Comparison of ENCODE assay signal across 10 cellular contexts in the genomic region with DNA sequence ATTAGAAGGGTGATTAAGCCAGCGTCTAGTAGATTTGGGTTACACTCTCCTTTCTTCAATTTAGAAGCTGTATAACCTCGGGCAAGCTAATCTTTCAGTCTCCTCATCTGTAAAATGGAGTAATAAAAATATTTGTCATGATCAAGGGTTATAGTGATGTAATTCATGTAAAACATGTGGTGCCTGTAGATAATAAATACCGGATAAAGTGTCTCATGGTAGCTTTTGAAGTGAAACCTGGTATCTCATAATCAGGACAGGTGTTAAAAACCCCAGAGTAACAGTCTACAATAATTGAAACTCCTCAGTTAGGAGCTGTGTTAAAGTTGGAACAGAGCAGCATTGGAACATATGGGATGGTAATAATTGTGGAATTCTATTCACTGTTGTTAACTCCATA. TPM values are rescaled to one million over a fixed set of nuclear protein-coding genes. Genes with fewer than 3 reads are reported as not detected.
DNase-seq lines count a peak whose midpoint lies in the region; ATAC-seq, FAIRE-seq and TF ChIP-seq lines count a peak whose summit lies in the region.
"Had no signal": no experiment of that assay in that cellular context is flagged by ENCODE, and none has a peak within 500 bp of the region (broad histone marks: within the 10 kb centered on the region; RNA-seq: fewer than 3 reads in every experiment).

No MANE protein-coding gene starts in this region.

- H3K27ac ChIP-seq in MM.1S (ENCODE audit: low read length), result peak overlapping the region; percentile 2; the same call in 1 of the 2 replicates
- H3K27ac ChIP-seq in K562 (ENCODE audit: extremely low read depth, low read depth, low read length), result 0 out of 3 replicates have a peak overlapping the region, but pooled peaks have one; percentile 7

- H3K4me3 ChIP-seq in MM.1S (ENCODE audit: low read length) (no peak overlapping the region; the same call in 1 of the 2 replicates), K562 (no peak overlapping the region), skeletal muscle satellite cell (ENCODE audit: low read length) (no peak overlapping the region)

- no peaks in the 10 kb centered on the region for H3K27me3 ChIP-seq in MM.1S (replicated peaks; ENCODE audit: insufficient read depth, low read length)
- no peaks in the 10 kb centered on the region for H3K27me3 ChIP-seq in K562 (ENCODE audit: control insufficient read depth in 2 of 2, insufficient read depth in 2 of 2, low read length in 2 of 2)
- H3K27me3 ChIP-seq in skeletal muscle satellite cell (ENCODE audit: control insufficient read depth, insufficient read depth, low read length), result no peaks in the 10 kb centered on the region
- H3K27me3 ChIP-seq: transverse colon had no signal

- H3K9me3 ChIP-seq in MM.1S (replicated peaks; ENCODE audit: insufficient read depth, low read length) (no peaks in the 10 kb centered on the region), K562 (replicated peaks; ENCODE audit: control insufficient read depth, insufficient read depth, low read depth, low read length) (no peaks in the 10 kb centered on the region), skeletal muscle satellite cell (replicated peaks; ENCODE audit: low read length) (no peaks in the 10 kb centered on the region)
- H3K9me3 ChIP-seq: transverse colon had no signal

- H3K9me2 ChIP-seq in MM.1S (replicated peaks; ENCODE audit: insufficient read depth, low read length), result no peaks in the 10 kb centered on the region

- H3K4me3 Mint-ChIP-seq in activated CD4-positive, alpha-beta T cell treated with anti-CD3 and anti-CD28 coated beads, Interleukin-2, amount 10 ng/mL, durations not matched to agents 24 days and 14 days, result peak overlapping the region; percentile 88

- in situ Hi-C loops in K562 (cut with MboI), result no loop called here

- H3K9me1 ChIP-seq in K562 (ENCODE audit: control insufficient read depth, insufficient read depth, low read length), result no peaks in the 10 kb centered on the region

- H3K4me1 Mint-ChIP-seq in activated CD4-positive, alpha-beta T cell treated with anti-CD3 and anti-CD28 coated beads, Interleukin-2, amount 10 ng/mL, durations not matched to agents 24 days and 14 days, result peaks cover 36% of the 10 kb centered on the region

- H3K4me1 ChIP-seq in MM.1S (ENCODE audit: low read length) (peaks cover 17% of the 10 kb centered on the region), K562 (replicated peaks in 1 of 2; ENCODE audit: control insufficient read depth in 2 of 2, insufficient read depth in 2 of 2, low read length in 2 of 2) (peaks cover 13 to 16% of the 10 kb centered on the region in 2 experiments; a peak in 4 of 5 replicates), skeletal muscle satellite cell (ENCODE audit: control insufficient read depth, insufficient read depth, low read length) (no peaks in the 10 kb centered on the region)

- no peak overlapping the region for H3K27ac Mint-ChIP-seq in activated CD4-positive, alpha-beta T cell treated with anti-CD3 and anti-CD28 coated beads, Interleukin-2, amount 10 ng/mL, durations not matched to agents 24 days and 14 days

- TF ChIP-seq CTCF in MM.1S (IDR thresholded peaks at IDR 0.05; ENCODE audit: low read length) (no peak), K562 (IDR thresholded peaks at IDR 0.05 in 2 of 3, conservative IDR thresholded peaks at IDR 0.05 in 1 of 3; ENCODE audit: insufficient read depth in 2 of 3, low read depth in 1 of 3, low read length in 3 of 3) (no peak)

- TF ChIP-seq RAD21 in K562 (CRISPR knock-in tag; conservative IDR thresholded peaks at IDR 0.05 in 1 of 2, IDR thresholded peaks at IDR 0.05 in 1 of 2), result no peak

- H3K27me3 Mint-ChIP-seq in activated CD4-positive, alpha-beta T cell treated with anti-CD3 and anti-CD28 coated beads, Interleukin-2, amount 10 ng/mL, durations not matched to agents 24 days and 14 days, result no peaks in the 10 kb centered on the region

- no TSS peak for BruUV-seq in K562 (replicated peaks; lab: Mats Ljungman, UMichigan)

- no peaks in the 10 kb centered on the region for H4K20me1 ChIP-seq in MM.1S (ENCODE audit: insufficient read depth, low read length)
- H4K20me1 ChIP-seq in K562 (replicated peaks; ENCODE audit: control insufficient read depth, insufficient read depth, low read length), result no peaks in the 10 kb centered on the region

- no peak for DNase-seq in activated CD4-positive, alpha-beta T cell treated with anti-CD3 and anti-CD28 coated beads, Interleukin-2, amount 10 ng/mL, durations not matched to agents 24 days and 14 days
- no peak for DNase-seq in activated CD4-positive, alpha-beta T cell treated with anti-CD3 and anti-CD28 coated beads for 1 hour
- DNase-seq in MM.1S (peak; percentile 23), K562 (ENCODE audit: extremely low read depth in 1 of 4, low spot score in 3 of 4) (peak in 2 of 4 experiments; percentile 33 to 40), iPS-NIHi7 (ENCODE audit: extremely low spot score) (no peak), RKO (ENCODE audit: low spot score) (no peak), cortex of kidney (lab: John Stamatoyannopoulos, UW) (no peak)

- no peak for TF ChIP-seq POLR2A in K562 (conservative IDR thresholded peaks at IDR 0.05)

- H3K36me3 ChIP-seq in MM.1S (replicated peaks; ENCODE audit: insufficient read depth, low read length), result no peaks in the 10 kb centered on the region
- H3K36me3 ChIP-seq in K562 (ENCODE audit: control insufficient read depth, insufficient read depth, low read length), result peaks cover 7% of the 10 kb centered on the region; the same call in 1 of the 3 replicates
- no peaks in the 10 kb centered on the region for H3K36me3 ChIP-seq in skeletal muscle satellite cell (ENCODE audit: insufficient read depth, low read length)
- H3K36me3 ChIP-seq: transverse colon had no signal

- FAIRE-seq in K562 (lab: Jason Lieb, UNC), result no peak
- FAIRE-seq: RCC 7860 had no signal

- peaks cover 39% of the 10 kb centered on the region for H3K79me2 ChIP-seq in MM.1S (ENCODE audit: low read length)
- H3K79me2 ChIP-seq in K562 (ENCODE audit: control insufficient read depth, insufficient read depth, low read length), result peaks cover 41% of the 10 kb centered on the region

- H3F3A ChIP-seq in MM.1S (ENCODE audit: insufficient read depth, low read length), result peaks cover 21% of the 10 kb centered on the region

- 12% methylated on average over 3 of the region's 3 CpGs for WGBS in K562 (ENCODE audit: insufficient coverage, low coverage, missing lambda C conversion rate)

- H3K9ac ChIP-seq in MM.1S (ENCODE audit: low read length) (no peak overlapping the region), K562 (ENCODE audit: insufficient read depth in 1 of 2, low read depth in 2 of 2, low read length in 2 of 2) (peak overlapping the region in 1 of 2 experiments; percentile 32; a peak in 1 of 4 replicates), skeletal muscle satellite cell (ENCODE audit: low read depth, low read length) (no peak overlapping the region)

- TF ChIP-seq EP300 in K562 (IDR thresholded peaks at IDR 0.05; ENCODE audit: low read length), result no peak

- peaks cover 2% of the 10 kb centered on the region for H3K36me3 Mint-ChIP-seq in activated CD4-positive, alpha-beta T cell treated with anti-CD3 and anti-CD28 coated beads, Interleukin-2, amount 10 ng/mL, durations not matched to agents 24 days and 14 days (ENCODE audit: low read depth)

- no peak for ATAC-seq in K562

- peak overlapping the region; percentile 32 for H2AFZ ChIP-seq in MM.1S (ENCODE audit: low read length)
- H2AFZ ChIP-seq in K562 (ENCODE audit: low read depth, low read length), result peak overlapping the region; percentile 72

- peak overlapping the region; percentile 24 for H3K4me2 ChIP-seq in MM.1S (ENCODE audit: low read depth, low read length)
- H3K4me2 ChIP-seq in K562 (ENCODE audit: insufficient read depth, low read length), result peak overlapping the region; percentile 28; the same call in 1 of the 2 replicates
- peak overlapping the region; percentile 14 for H3K4me2 ChIP-seq in skeletal muscle satellite cell (ENCODE audit: low read length)

- no peaks in the 10 kb centered on the region for H3K9me3 Mint-ChIP-seq in activated CD4-positive, alpha-beta T cell treated with anti-CD3 and anti-CD28 coated beads, Interleukin-2, amount 10 ng/mL, durations not matched to agents 24 days and 14 days

- CTCF ChIA-PET in K562 (lab: Yijun Ruan, JAX; ENCODE audit: low intra/inter-chr PET ratio), result interaction anchor here (0.6 kb wide), 1 partner anchor 162 kb away, joined by 3 read pairs; no protein-coding TSS in a partner anchor

- intact Hi-C loops in activated CD4-positive, alpha-beta T cell treated with anti-CD3 and anti-CD28 coated beads, Interleukin-2, amount 10 ng/mL, durations not matched to agents 24 days and 14 days (cut with micrococcal nuclease), result loop anchor here (10.0 kb wide), 1 partner anchor 172 kb away; the partner anchor contains the start of genes C15orf62 and GCHFR
- intact Hi-C loops in K562 (cut with micrococcal nuclease), result loop anchor here (5.0 to 10.0 kb wide), 3 partner anchors 99 to 302 kb away; partner anchors contain the start of genes C15orf62, GCHFR and VPS18

- POLR2A ChIA-PET in K562 (lab: Yijun Ruan, JAX), result interaction anchor here (0.6 to 1.1 kb wide), 3 partner anchors 8 to 101 kb away, joined by 3 to 6 read pairs (median 3); partner anchors contain the start of genes RAD51 and RPUSD2

RNA-seq across cellular contexts. Expression of gene KNL1, which starts 0.9 kb away (rescaled TPM):
- 25.3 and 25.6 TPM in 2 replicates for total RNA-seq in activated CD4-positive, alpha-beta T cell treated with anti-CD3 and anti-CD28 coated beads, Interleukin-2, amount 10 ng/mL, durations not matched to agents 24 days and 14 days
- 23.6 and 133 TPM in 2 replicates for total RNA-seq in K562 (2011; cell fraction: chromatin; rRNA removed; ENCODE audit: low replicate concordance)
- 10.0 and 22.1 TPM in 2 replicates for total RNA-seq in K562 (2011; cell fraction: nucleolus; rRNA removed)
- 29.4 and 37.6 TPM in 2 replicates for total RNA-seq in K562 (2011; cell fraction: nucleoplasm; rRNA removed)
- 29.2 and 30.7 TPM in 2 replicates for total RNA-seq in K562 (2014; rRNA removed)
- 62.1 and 74.1 TPM in 2 replicates for total RNA-seq in K562 (2014; rRNA removed; fragmentation: Illumina TruSeq; extraction: Trizol)
- 58.8 and 65.4 TPM in 2 replicates for total RNA-seq in K562 (2015; rRNA removed; fragmentation: Illumina TruSeq; extraction: Trizol)
- 32.1 and 34.8 TPM in 2 replicates for total RNA-seq in K562 (2021)
- 29.8 and 34.6 TPM in 2 replicates for polyA plus RNA-seq in K562 (2011; rRNA removed)
- polyA plus RNA-seq in K562 (2011; cell fraction: cytosol; rRNA removed), result 3.7 and 12.4 TPM in 2 replicates
- polyA plus RNA-seq in K562 (2011; cell fraction: nucleus; rRNA removed), result 12.0 and 18.2 TPM in 2 replicates
- 16.4 and 19.6 TPM in 2 replicates for polyA plus RNA-seq in K562 (2012)
- 35.5 and 43.7 TPM in 2 replicates for polyA plus RNA-seq in K562 (2014; fragmentation: Illumina TruSeq; extraction: Trizol)
- polyA plus RNA-seq in K562 (2014; fragmentation: Nextera tagmentation; extraction: Ambion mirVana), result 10 to 100 TPM; 14.5 to 17.9 TPM
- 16.5 and 52.8 TPM in 2 replicates for polyA plus RNA-seq in K562 (2014; rRNA removed)
- polyA minus RNA-seq in K562 (2011; rRNA and poly(A)+ RNA removed), result 103 and 127 TPM in 2 replicates
- polyA minus RNA-seq in K562 (2011; cell fraction: cytosol; rRNA and poly(A)+ RNA removed), result 27.7 and 28.9 TPM in 2 replicates
- 21.1 and 45.1 TPM in 2 replicates for polyA minus RNA-seq in K562 (2011; cell fraction: nucleus; rRNA and poly(A)+ RNA removed)
- total RNA-seq in skeletal muscle satellite cell (2012; rRNA removed), result 19.0 and 20.5 TPM in 2 replicates

RNA-seq across cellular contexts. Expression of gene RPUSD2, which starts 24.0 kb away (rescaled TPM):
- 19.3 and 20.5 TPM in 2 replicates for total RNA-seq in activated CD4-positive, alpha-beta T cell treated with anti-CD3 and anti-CD28 coated beads, Interleukin-2, amount 10 ng/mL, durations not matched to agents 24 days and 14 days
- total RNA-seq in K562 (2011; cell fraction: chromatin; rRNA removed; ENCODE audit: low replicate concordance), result 5.8 and 12.4 TPM in 2 replicates
- total RNA-seq in K562 (2011; cell fraction: nucleolus; rRNA removed), result 17.1 and 22.7 TPM in 2 replicates
- 12.1 and 12.4 TPM in 2 replicates for total RNA-seq in K562 (2011; cell fraction: nucleoplasm; rRNA removed)
- total RNA-seq in K562 (2014; rRNA removed) (23.4 and 36.8 TPM in 2 replicates), K562 (2014; rRNA removed; fragmentation: Illumina TruSeq; extraction: Trizol) (10.0 and 14.3 TPM in 2 replicates), K562 (2015; rRNA removed; fragmentation: Illumina TruSeq; extraction: Trizol) (17.5 and 18.6 TPM in 2 replicates), K562 (2021) (24.0 and 30.2 TPM in 2 replicates)
- polyA plus RNA-seq in K562 (2011; rRNA removed) (11.2 and 13.0 TPM in 2 replicates), K562 (2014; fragmentation: Illumina TruSeq; extraction: Trizol) (13.6 and 13.7 TPM in 2 replicates), K562 (2014; fragmentation: Nextera tagmentation; extraction: Ambion mirVana) (1 to 10 TPM; 3.7 to 5.0 TPM), K562 (2014; rRNA removed) (19.6 and 20.5 TPM in 2 replicates)
- 11.7 and 20.8 TPM in 2 replicates for polyA plus RNA-seq in K562 (2011; cell fraction: cytosol; rRNA removed)
- 10.8 and 14.7 TPM in 2 replicates for polyA plus RNA-seq in K562 (2011; cell fraction: nucleus; rRNA removed)
- 9.7 and 17.2 TPM in 2 replicates for polyA plus RNA-seq in K562 (2012)
- polyA minus RNA-seq in K562 (2011; rRNA and poly(A)+ RNA removed), result 14.4 and 16.9 TPM in 2 replicates
- 11.1 and 12.7 TPM in 2 replicates for polyA minus RNA-seq in K562 (2011; cell fraction: cytosol; rRNA and poly(A)+ RNA removed)
- polyA minus RNA-seq in K562 (2011; cell fraction: nucleus; rRNA and poly(A)+ RNA removed), result 9.4 and 12.4 TPM in 2 replicates
- 13.7 and 15.1 TPM in 2 replicates for total RNA-seq in skeletal muscle satellite cell (2012; rRNA removed)

RNA-seq across cellular contexts. Expression of gene CCDC32, which starts 28.3 kb away (rescaled TPM):
- total RNA-seq in activated CD4-positive, alpha-beta T cell treated with anti-CD3 and anti-CD28 coated beads, Interleukin-2, amount 10 ng/mL, durations not matched to agents 24 days and 14 days, result 29.9 and 33.5 TPM in 2 replicates
- total RNA-seq in K562 (2011; cell fraction: chromatin; rRNA removed; ENCODE audit: low replicate concordance), result 58.0 and 64.4 TPM in 2 replicates
- total RNA-seq in K562 (2011; cell fraction: nucleolus; rRNA removed), result 36.7 and 40.0 TPM in 2 replicates
- 34.5 and 52.4 TPM in 2 replicates for total RNA-seq in K562 (2011; cell fraction: nucleoplasm; rRNA removed)
- total RNA-seq in K562 (2014; rRNA removed) (22.2 and 26.8 TPM in 2 replicates), K562 (2014; rRNA removed; fragmentation: Illumina TruSeq; extraction: Trizol) (53.3 and 75.6 TPM in 2 replicates), K562 (2015; rRNA removed; fragmentation: Illumina TruSeq; extraction: Trizol) (21.6 and 30.7 TPM in 2 replicates), K562 (2021) (33.8 and 38.0 TPM in 2 replicates)
- polyA plus RNA-seq in K562 (2011; rRNA removed) (34.7 and 37.0 TPM in 2 replicates), K562 (2014; fragmentation: Illumina TruSeq; extraction: Trizol) (28.5 and 34.1 TPM in 2 replicates), K562 (2014; fragmentation: Nextera tagmentation; extraction: Ambion mirVana) (10 to 100 TPM; 54.4 to 94.8 TPM), K562 (2014; rRNA removed) (35.3 and 37.1 TPM in 2 replicates)
- 14.8 and 23.9 TPM in 2 replicates for polyA plus RNA-seq in K562 (2011; cell fraction: cytosol; rRNA removed)
- 8.3 and 17.2 TPM in 2 replicates for polyA plus RNA-seq in K562 (2011; cell fraction: nucleus; rRNA removed)
- polyA plus RNA-seq in K562 (2012), result 38.8 and 49.7 TPM in 2 replicates
- polyA minus RNA-seq in K562 (2011; rRNA and poly(A)+ RNA removed), result 31.1 and 44.8 TPM in 2 replicates
- 5.4 and 8.2 TPM in 2 replicates for polyA minus RNA-seq in K562 (2011; cell fraction: cytosol; rRNA and poly(A)+ RNA removed)
- 7.5 and 29.2 TPM in 2 replicates for polyA minus RNA-seq in K562 (2011; cell fraction: nucleus; rRNA and poly(A)+ RNA removed)
- total RNA-seq in skeletal muscle satellite cell (2012; rRNA removed), result 10.5 and 11.7 TPM in 2 replicates
